Comparison of ENCODE assay signal across 9 cellular contexts in the genomic region with DNA sequence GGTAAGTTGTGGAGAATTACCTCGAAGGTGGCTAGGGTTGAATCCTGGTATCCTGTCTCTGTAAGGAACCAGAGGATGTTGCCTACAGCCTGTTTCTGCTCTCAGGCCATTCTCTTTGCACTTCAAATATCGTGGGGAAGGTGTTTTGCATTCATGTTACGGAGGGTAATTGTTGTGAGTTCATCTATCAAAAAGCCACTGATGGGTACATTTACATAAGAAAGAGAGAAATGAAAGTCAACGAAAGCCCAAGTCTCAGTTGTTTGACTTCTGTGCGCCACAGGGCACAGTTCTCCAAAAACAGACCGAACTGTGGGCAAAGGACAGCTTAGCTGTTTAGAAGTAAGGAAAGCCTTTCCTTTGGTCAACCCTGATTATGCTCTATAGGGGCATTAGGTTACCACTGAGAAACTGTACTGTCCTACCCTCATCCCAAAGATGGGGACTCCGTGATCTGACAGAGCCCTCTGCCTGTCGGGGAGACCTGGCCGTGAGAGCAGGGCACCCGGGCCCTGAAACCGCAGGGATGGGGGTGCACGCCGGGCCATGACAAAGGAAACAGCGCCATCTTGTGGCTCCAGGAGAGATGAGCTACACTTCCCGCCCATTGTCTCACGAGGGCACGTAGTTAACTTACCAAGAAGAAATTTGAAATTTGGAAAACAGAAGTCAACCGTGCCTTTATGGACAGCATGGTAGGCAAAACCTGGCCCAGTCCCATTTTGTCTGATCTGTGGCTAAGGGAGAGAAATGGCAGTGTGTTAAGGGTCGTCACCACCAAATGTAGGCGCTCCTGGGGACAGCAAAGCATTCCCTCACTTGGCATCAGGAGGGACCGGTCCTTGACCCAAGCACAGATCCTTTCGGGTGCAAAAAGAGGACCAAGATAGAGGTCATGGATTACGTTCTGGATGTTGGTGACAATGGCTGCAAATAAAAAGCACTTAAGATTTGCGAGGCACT.
DNase-seq lines count a peak whose midpoint lies in the region; ATAC-seq and TF ChIP-seq lines count a peak whose summit lies in the region.
"Had no signal": no experiment of that assay in that cellular context is flagged by ENCODE, and none has a peak within 500 bp of the region (broad histone marks: within the 10 kb centered on the region; RNA-seq: fewer than 3 reads in every experiment).

No MANE protein-coding gene starts in this region.

- H3K4me3 ChIP-seq in epithelial cell of esophagus (ENCODE audit: low read length): no peak overlapping the region
- no peak overlapping the region for H3K4me3 ChIP-seq in mucosa of descending colon

- no peak overlapping the region for H3K4me3 Mint-ChIP-seq in activated CD8-positive, alpha-beta memory T cell treated with anti-CD3 and anti-CD28 coated beads, Interleukin-2, amount 10 ng/mL, durations not matched to agents 7 days and 5 days

- peak; percentile 69 for ATAC-seq in GM18870 (IDR thresholded peaks at IDR 0.05; ENCODE audit: unreplicated experiment)
- ATAC-seq in HG03342 (IDR thresholded peaks at IDR 0.05; ENCODE audit: unreplicated experiment): peak; percentile 82
- peak; percentile 80 for ATAC-seq in activated CD8-positive, alpha-beta memory T cell treated with anti-CD3 and anti-CD28 coated beads, Interleukin-2, amount 10 ng/mL, durations not matched to agents 7 days and 5 days
- ATAC-seq in mucosa of descending colon: peak; percentile 85

- H3K36me3 ChIP-seq in mucosa of descending colon (ENCODE audit: low read depth): no peaks in the 10 kb centered on the region

- H3K4me1 ChIP-seq in mucosa of descending colon (ENCODE audit: low read depth): peaks cover 6% of the 10 kb centered on the region

- H3K9me3 ChIP-seq in mucosa of descending colon: no peaks in the 10 kb centered on the region

- intact Hi-C loops in mucosa of descending colon (cut with DNase I, micrococcal nuclease): no loop called here

- no peaks in the 10 kb centered on the region for H3K9me3 Mint-ChIP-seq in activated CD8-positive, alpha-beta memory T cell treated with anti-CD3 and anti-CD28 coated beads, Interleukin-2, amount 10 ng/mL, durations not matched to agents 7 days and 5 days (ENCODE audit: low read depth)

- CTCF ChIA-PET in activated CD8-positive, alpha-beta memory T cell treated with anti-CD3 and anti-CD28 coated beads, Interleukin-2, amount 10 ng/mL, durations not matched to agents 7 days and 5 days (lab: Charles Lee): interaction anchor here (0.6 to 2.6 kb wide), 19 partner anchors 9 to 1761 kb away, joined by 3 to 13 read pairs (median 4); no protein-coding TSS in a partner anchor

- TF ChIP-seq CTCF in epithelial cell of esophagus (IDR thresholded peaks at IDR 0.05; ENCODE audit: insufficient read depth, low read depth, low read length, missing control alignments): peak; percentile 81
- TF ChIP-seq CTCF in mucosa of descending colon (IDR thresholded peaks at IDR 0.05): peak; percentile 75

- no peaks in the 10 kb centered on the region for H3K36me3 Mint-ChIP-seq in activated CD8-positive, alpha-beta memory T cell treated with anti-CD3 and anti-CD28 coated beads, Interleukin-2, amount 10 ng/mL, durations not matched to agents 7 days and 5 days
- H3K36me3 Mint-ChIP-seq: IgD-negative memory B cell had no signal

- DNase-seq in AG20443 (ENCODE audit: low spot score) (peak; percentile 85), NCI-H774 (lab: John Stamatoyannopoulos, UW) (peak; percentile 1), epithelial cell of esophagus (ENCODE audit: low read depth) (peak; percentile 68), mucosa of descending colon (peak; percentile 57 to 81 (median 70))
- DNase-seq in activated CD8-positive, alpha-beta memory T cell treated with anti-CD3 and anti-CD28 coated beads, Interleukin-2, amount 10 ng/mL, durations not matched to agents 7 days and 5 days: peak; percentile 74
- peak; percentile 18 for DNase-seq in stimulated activated CD8-positive, alpha-beta memory T cell treated with anti-CD3 and anti-CD28 coated beads, Interleukin-7, amount 100 ng/mL, for 24 hours (ENCODE audit: low read depth)

- H3K4me1 Mint-ChIP-seq in activated CD8-positive, alpha-beta memory T cell treated with anti-CD3 and anti-CD28 coated beads, Interleukin-2, amount 10 ng/mL, durations not matched to agents 7 days and 5 days: no peaks in the 10 kb centered on the region

- peaks cover 27% of the 10 kb centered on the region for H3K27me3 Mint-ChIP-seq in activated CD8-positive, alpha-beta memory T cell treated with anti-CD3 and anti-CD28 coated beads, Interleukin-2, amount 10 ng/mL, durations not matched to agents 7 days and 5 days

- H3K27ac Mint-ChIP-seq in activated CD8-positive, alpha-beta memory T cell treated with anti-CD3 and anti-CD28 coated beads, Interleukin-2, amount 10 ng/mL, durations not matched to agents 7 days and 5 days: no peak overlapping the region

Comparison
In these comparisons a context has a peak if more than half of its experiments do, and no peak if none do; other contexts are left out.
1. DNase-seq: peak in every context shown above with its lines; median percentile 85 in AG20443; 74 in activated CD8-positive, alpha-beta memory T cell treated with anti-CD3 and anti-CD28 coated beads, Interleukin-2, amount 10 ng/mL, durations not matched to agents 7 days and 5 days; 70 in mucosa of descending colon; 68 in epithelial cell of esophagus; 18 in stimulated activated CD8-positive, alpha-beta memory T cell treated with anti-CD3 and anti-CD28 coated beads, Interleukin-7, amount 100 ng/mL, for 24 hours; 1 in NCI-H774.